In genomic region chr6:10837997-10838793, GRCh38 we compare ENCODE assay signal across 8 cellular contexts. TPM values are rescaled to one million over a fixed set of nuclear protein-coding genes. Genes with fewer than 3 reads are reported as not detected.
A peak's percentile ranks its signal among the peaks of the same experiment; 100 is the strongest.
DNase-seq lines count a peak whose midpoint lies in the region; ATAC-seq, FAIRE-seq and TF ChIP-seq lines count a peak whose summit lies in the region.

Gene MAK (minus strand): TSS chr6:10838539. CDS start chr6:10830648, 7,891 bp downstream.

- ATAC-seq in GM18498 (IDR thresholded peaks at IDR 0.05; ENCODE audit: unreplicated experiment): peak; percentile 87
- peak; percentile 80 for ATAC-seq in HG02884 (IDR thresholded peaks at IDR 0.05; ENCODE audit: unreplicated experiment)

- no peak within 1 kb of the TSS for H3K27ac Mint-ChIP-seq in astrocyte (ENCODE audit: unreplicated experiment)

- H3K9me3 Mint-ChIP-seq in astrocyte (ENCODE audit: unreplicated experiment): no peaks in the 10 kb centered on the region

- H3K9ac ChIP-seq in astrocyte (ENCODE audit: low read length): peak within 1 kb of the TSS; percentile 58

- no peaks in the 10 kb centered on the region for H3K9me2 ChIP-seq in hepatocyte (replicated peaks; ENCODE audit: insufficient read depth)

- H4K20me1 ChIP-seq in astrocyte (ENCODE audit: insufficient read depth, low read length): no peaks in the 10 kb centered on the region
- H4K20me1 ChIP-seq in hepatocyte (ENCODE audit: insufficient read depth, poor library complexity, severe bottlenecking): no peaks in the 10 kb centered on the region

- TF ChIP-seq CTCF in astrocyte (IDR thresholded peaks at IDR 0.05; ENCODE audit: insufficient read depth, low read depth, low read length) (no peak), hepatocyte (IDR thresholded peaks at IDR 0.05; ENCODE audit: poor library complexity) (no peak)

- no peak within 1 kb of the TSS for H3K27ac ChIP-seq in astrocyte (ENCODE audit: low read depth, low read length)
- H3K27ac ChIP-seq in hepatocyte: peak within 1 kb of the TSS; percentile 41

- FAIRE-seq in astrocyte (lab: Jason Lieb, UNC): no peak

- H3K27me3 ChIP-seq in astrocyte (ENCODE audit: insufficient read depth, low read length): peaks cover 38% of the 10 kb centered on the region
- peaks cover 25% of the 10 kb centered on the region for H3K27me3 ChIP-seq in hepatocyte

- H3K4me1 ChIP-seq in astrocyte (ENCODE audit: insufficient read depth, low read length) (peaks cover 9% of the 10 kb centered on the region), hepatocyte (ENCODE audit: insufficient read depth) (peaks cover 3% of the 10 kb centered on the region)

- H3K4me1 Mint-ChIP-seq in astrocyte (ENCODE audit: low read depth, unreplicated experiment): no peaks in the 10 kb centered on the region

- H3K79me2 ChIP-seq in astrocyte (ENCODE audit: insufficient read depth, low read length) (no peaks in the 10 kb centered on the region), hepatocyte (no peaks in the 10 kb centered on the region)

- DNase-seq in NCI-H1694 (lab: John Stamatoyannopoulos, UW) (peak; percentile 15), T-helper 2 cell (peak; percentile 72 to 91 (median 81)), astrocyte (ENCODE audit: low read depth) (peak; percentile 45), hepatocyte (ENCODE audit: low spot score) (peak; percentile 96), renal cortical epithelial cell (ENCODE audit: low read depth) (peak; percentile 82), KG1 (lab: John Stamatoyannopoulos, UW) (no peak)

- peak within 1 kb of the TSS; percentile 83 for H2AFZ ChIP-seq in astrocyte (ENCODE audit: low read depth, low read length)
- peak within 1 kb of the TSS; percentile 77 for H2AFZ ChIP-seq in hepatocyte

- H3K4me3 ChIP-seq in astrocyte (ENCODE audit: insufficient read depth, low read depth, low read length) (peak within 1 kb of the TSS; percentile 61), hepatocyte (peak within 1 kb of the TSS; percentile 59)

- no peaks in the 10 kb centered on the region for H3K36me3 Mint-ChIP-seq in astrocyte (ENCODE audit: low read depth, unreplicated experiment)

- H3K9me3 ChIP-seq in astrocyte (ENCODE audit: insufficient read depth, low read depth, low read length) (no peaks in the 10 kb centered on the region), hepatocyte (ENCODE audit: low read depth) (no peaks in the 10 kb centered on the region)

- H3K36me3 ChIP-seq in astrocyte (ENCODE audit: insufficient read depth, low read length): no peaks in the 10 kb centered on the region
- no peaks in the 10 kb centered on the region for H3K36me3 ChIP-seq in hepatocyte (replicated peaks; ENCODE audit: insufficient read depth, low read depth)

- H3K4me3 Mint-ChIP-seq in astrocyte (ENCODE audit: unreplicated experiment): peak within 1 kb of the TSS; percentile 86

- H3K27me3 Mint-ChIP-seq in astrocyte (ENCODE audit: low read depth, unreplicated experiment): peaks cover 34% of the 10 kb centered on the region

- under 1% methylated on average over 45 of the region's 53 CpGs for WGBS in hepatocyte (ENCODE audit: low lambda C conversion rate, missing lambda C conversion rate)

- H3K4me2 ChIP-seq in astrocyte (ENCODE audit: low read length): peak within 1 kb of the TSS; percentile 86
- peak within 1 kb of the TSS; percentile 99 for H3K4me2 ChIP-seq in hepatocyte

RNA-seq across cellular contexts. Expression of gene MAK, which starts in this region (rescaled TPM):
- total RNA-seq in astrocyte (0.05 TPM in 1 of 2 replicates, not detected in the other), hepatocyte (0.04 TPM in 1 of 2 replicates, not detected in the other), renal cortical epithelial cell (0.10 and 0.17 TPM in 2 replicates)
- 0.05 and 0.34 TPM in 2 replicates for polyA plus RNA-seq in hepatocyte

Comparison
In these comparisons a context has a peak if more than half of its experiments do, and no peak if none do; other contexts are left out.
1. Peak in DNase-seq, H3K4me3 ChIP-seq, H3K9ac ChIP-seq and H3K4me2 ChIP-seq in astrocyte; RNA of the gene not detected or under 1 TPM.
2. Peak in DNase-seq, H3K4me3 ChIP-seq, H3K27ac ChIP-seq and H3K4me2 ChIP-seq in hepatocyte; RNA of the gene not detected or under 1 TPM.
3. Peak in DNase-seq in renal cortical epithelial cell; RNA of the gene not detected or under 1 TPM.